ENCODE assay signal across 10 cellular contexts in genomic region chr5:37900692-37901091, GRCh38.
A peak's percentile ranks its signal among the peaks of the same experiment; 100 is the strongest.
DNase-seq lines count a peak whose midpoint lies in the region; ATAC-seq and TF ChIP-seq lines count a peak whose summit lies in the region.
"Had no signal": no experiment of that assay in that cellular context is flagged by ENCODE, and none has a peak within 500 bp of the region (broad histone marks: within the 10 kb centered on the region; RNA-seq: fewer than 3 reads in every experiment).

No MANE protein-coding gene starts in this region.

- H3K18ac ChIP-seq in mesendoderm (ENCODE audit: low read length): no peak overlapping the region

- no peak overlapping the region for H3K9ac ChIP-seq in mesendoderm (ENCODE audit: low read length)

- H3K27ac ChIP-seq in mesendoderm (ENCODE audit: low read depth, low read length): no peak overlapping the region
- H3K27ac ChIP-seq: lower lobe of right lung had no signal

- no peaks in the 10 kb centered on the region for H3K27me3 ChIP-seq in mesendoderm (ENCODE audit: insufficient read depth, low read length, poor library complexity)

- H3K4me1 ChIP-seq in mesendoderm (ENCODE audit: control insufficient read depth, low read depth, low read length): no peaks in the 10 kb centered on the region
- H3K4me1 ChIP-seq: lower lobe of right lung had no signal

- DNase-seq in DMS153 treated with DMSO at 0.1 percent for 48 hours (lab: John Stamatoyannopoulos, UW; ENCODE audit: unreplicated experiment) (peak; percentile 15), LNCaP clone FGC (ENCODE audit: low read depth) (peak; percentile 96), dedifferentiated amniotic fluid mesenchymal stem cell (ENCODE audit: extremely low spot score) (peak; percentile 22), mesendoderm (peak; percentile 63), 8988T (no peak)
- DNase-seq: lower lobe of right lung, NCI-H2227 treated with DMSO at 0.1 percent for 48 hours had no signal

- H3K79me2 ChIP-seq in mesendoderm (ENCODE audit: control insufficient read depth, insufficient read depth, low read length): no peaks in the 10 kb centered on the region

- no peaks in the 10 kb centered on the region for H3K79me1 ChIP-seq in mesendoderm (ENCODE audit: low read length)

- no peak overlapping the region for H4K5ac ChIP-seq in mesendoderm (ENCODE audit: low read length)

- no peak overlapping the region for H2BK5ac ChIP-seq in mesendoderm (ENCODE audit: low read length)

- TF ChIP-seq CTCF in LNCaP clone FGC (IDR thresholded peaks at IDR 0.05; ENCODE audit: control insufficient read depth, extremely low read depth, insufficient read depth): peak; percentile 56

- H2AK5ac ChIP-seq in mesendoderm (ENCODE audit: low read length): no peak overlapping the region

- no peak overlapping the region for H3K4me2 ChIP-seq in mesendoderm (ENCODE audit: low read length)

- H2BK120ac ChIP-seq in mesendoderm (ENCODE audit: low read depth, low read length): no peak overlapping the region

- ATAC-seq in HG03521 (IDR thresholded peaks at IDR 0.05; ENCODE audit: unreplicated experiment) (no peak), HG03097 (IDR thresholded peaks at IDR 0.05; ENCODE audit: low FRiP score, unreplicated experiment) (no peak), GM21390 (IDR thresholded peaks at IDR 0.05; ENCODE audit: unreplicated experiment) (no peak)

- H2BK15ac ChIP-seq in mesendoderm (replicated peaks; ENCODE audit: low read depth): no peak overlapping the region

- H3K4me3 ChIP-seq in LNCaP clone FGC (ENCODE audit: low read depth, low read length) (no peak overlapping the region), mesendoderm (ENCODE audit: low read length) (no peak overlapping the region)
- H3K4me3 ChIP-seq: lower lobe of right lung had no signal

- H3K36me3 ChIP-seq in mesendoderm (ENCODE audit: control insufficient read depth, insufficient read depth, low read length): no peaks in the 10 kb centered on the region
- H3K36me3 ChIP-seq: lower lobe of right lung had no signal

- no peak overlapping the region for H3K23ac ChIP-seq in mesendoderm (ENCODE audit: low read length)

- no peak overlapping the region for H4K8ac ChIP-seq in mesendoderm (ENCODE audit: low read depth, low read length)

- H3K56ac ChIP-seq in mesendoderm (ENCODE audit: low read length): no peak overlapping the region

- WGBS in mesendoderm (ENCODE audit: extremely low coverage, insufficient coverage, low lambda C conversion rate): no CpG with 5 or more reads among the region's 1 CpG

- H3K4ac ChIP-seq in mesendoderm (ENCODE audit: low read depth, low read length): no peak overlapping the region
